8 cellular contexts compared by ENCODE assay signal in genomic region chr10:110535958-110536891, GRCh38. TPM values are rescaled to one million over a fixed set of nuclear protein-coding genes. Genes with fewer than 3 reads are reported as not detected.
A peak's percentile ranks its signal among the peaks of the same experiment; 100 is the strongest.
DNase-seq lines count a peak whose midpoint lies in the region; ATAC-seq and TF ChIP-seq lines count a peak whose summit lies in the region.

No MANE protein-coding gene starts in this region.

- TF ChIP-seq CTCF in AG04450 (IDR thresholded peaks at IDR 0.05; ENCODE audit: low read depth, low read length): peak; percentile 30
- TF ChIP-seq CTCF in SK-N-SH (IDR thresholded peaks at IDR 0.05): peak; percentile 46

- no peak overlapping the region for H3K27ac ChIP-seq in AG04450 (ENCODE audit: low read depth, low read length)
- peak overlapping the region in 1 of 2 experiments; percentile 58; a peak in 2 of 4 replicates for H3K27ac ChIP-seq in SK-N-SH (ENCODE audit: low read depth in 2 of 2, low read length in 1 of 2)

- H3K4me1 ChIP-seq in SK-N-SH (ENCODE audit: control insufficient read depth in 1 of 2, insufficient read depth in 2 of 2, low read depth in 1 of 2, low read length in 1 of 2): peaks cover 0 to 20% of the 10 kb centered on the region in 2 experiments; a peak in 2 of 4 replicates

- DNase-seq in AG04450 (ENCODE audit: low read depth, low spot score): peak; percentile 61
- DNase-seq in SK-N-SH: no peak
- peak in 1 of 2 donors; percentile 27 for DNase-seq in left colon
- peak; percentile 53 to 81 for DNase-seq in stimulated activated effector memory CD8-positive, alpha-beta T cell treated with anti-CD3 and anti-CD28 coated beads, Interleukin-12 subunit alpha, Interleukin-12 subunit beta, amount 100 ng/mL, for 72 hours (ENCODE audit: low spot score in 2 of 2)
- DNase-seq in nucleus accumbens (lab: John Stamatoyannopoulos, UW): no peak

- H3K9me3 ChIP-seq in AG04450 (ENCODE audit: control insufficient read depth, insufficient read depth, low read length) (no peaks in the 10 kb centered on the region), SK-N-SH (no peaks in the 10 kb centered on the region)

- no peaks in the 10 kb centered on the region for H3K79me2 ChIP-seq in SK-N-SH (ENCODE audit: insufficient read depth)

- TF ChIP-seq RAD21 in SK-N-SH (IDR thresholded peaks at IDR 0.05; ENCODE audit: low read length): peak; percentile 53

- H2AFZ ChIP-seq in SK-N-SH (ENCODE audit: low read depth): peak overlapping the region; percentile 71; the same call in 1 of the 2 replicates

- ATAC-seq in GM18909 (IDR thresholded peaks at IDR 0.05; ENCODE audit: poor library complexity, unreplicated experiment) (peak; percentile 93), HG03103 (IDR thresholded peaks at IDR 0.05; ENCODE audit: low read depth, unreplicated experiment) (peak; percentile 79), left colon (peak; percentile 34)
- ATAC-seq in stimulated activated effector memory CD8-positive, alpha-beta T cell treated with anti-CD3 and anti-CD28 coated beads, Interleukin-12 subunit alpha, Interleukin-12 subunit beta, amount 100 ng/mL, for 72 hours: peak; percentile 97

- H3K9me2 ChIP-seq in SK-N-SH: no peaks in the 10 kb centered on the region

- peaks cover 25% of the 10 kb centered on the region for H3F3A ChIP-seq in SK-N-SH (replicated peaks; ENCODE audit: insufficient read depth)

- intact Hi-C loops in left colon (cut with DNase I, micrococcal nuclease): loop anchor here in 1 of 2 donors (10.0 kb wide), 1 partner anchor 221 kb away; no protein-coding TSS in a partner anchor

- no peaks in the 10 kb centered on the region for H3K9me3 Mint-ChIP-seq in activated naive CD4-positive, alpha-beta T cell treated with anti-CD3 and anti-CD28 coated beads, Interleukin-2, amount 50 U/mL, for 24 hours
- no peaks in the 10 kb centered on the region for H3K9me3 Mint-ChIP-seq in stimulated activated effector memory CD8-positive, alpha-beta T cell treated with anti-CD3 and anti-CD28 coated beads, Interleukin-12 subunit alpha, Interleukin-12 subunit beta, amount 100 ng/mL, for 72 hours

- no peaks in the 10 kb centered on the region for H3K36me3 ChIP-seq in SK-N-SH (replicated peaks in 1 of 2; ENCODE audit: control insufficient read depth in 1 of 2, insufficient read depth in 2 of 2, low read length in 1 of 2)

- peak overlapping the region; percentile 59 for H3K4me2 ChIP-seq in SK-N-SH

- no peaks in the 10 kb centered on the region for H3K36me3 Mint-ChIP-seq in activated naive CD4-positive, alpha-beta T cell treated with anti-CD3 and anti-CD28 coated beads, Interleukin-2, amount 50 U/mL, for 24 hours
- H3K36me3 Mint-ChIP-seq in stimulated activated effector memory CD8-positive, alpha-beta T cell treated with anti-CD3 and anti-CD28 coated beads, Interleukin-12 subunit alpha, Interleukin-12 subunit beta, amount 100 ng/mL, for 72 hours: peaks cover 11% of the 10 kb centered on the region

- H3K27ac Mint-ChIP-seq in activated naive CD4-positive, alpha-beta T cell treated with anti-CD3 and anti-CD28 coated beads, Interleukin-2, amount 50 U/mL, for 24 hours: peak overlapping the region; percentile 83
- peak overlapping the region; percentile 81 for H3K27ac Mint-ChIP-seq in stimulated activated effector memory CD8-positive, alpha-beta T cell treated with anti-CD3 and anti-CD28 coated beads, Interleukin-12 subunit alpha, Interleukin-12 subunit beta, amount 100 ng/mL, for 72 hours

- no peaks in the 10 kb centered on the region for H4K20me1 ChIP-seq in SK-N-SH (ENCODE audit: insufficient read depth)

- POLR2A ChIA-PET in AG04450 (lab: Yijun Ruan, JAX): no interaction called here
- POLR2A ChIA-PET in SK-N-SH (lab: Yijun Ruan, JAX): no interaction called here

- peaks cover 37% of the 10 kb centered on the region for H3K4me1 Mint-ChIP-seq in activated naive CD4-positive, alpha-beta T cell treated with anti-CD3 and anti-CD28 coated beads, Interleukin-2, amount 50 U/mL, for 24 hours
- H3K4me1 Mint-ChIP-seq in stimulated activated effector memory CD8-positive, alpha-beta T cell treated with anti-CD3 and anti-CD28 coated beads, Interleukin-12 subunit alpha, Interleukin-12 subunit beta, amount 100 ng/mL, for 72 hours: peaks cover 58% of the 10 kb centered on the region

- peak in 1 of 2 experiments; percentile 44; a peak in 2 of 4 replicates for TF ChIP-seq EP300 in SK-N-SH (IDR thresholded peaks at IDR 0.05; ENCODE audit: borderline replicate concordance in 1 of 2, low read depth in 1 of 2, low read length in 1 of 2)

- CTCF ChIA-PET in AG04450 (lab: Charles Lee): interaction anchor here (1.5 kb wide), 1 partner anchor 10 kb away, joined by 9 read pairs; no protein-coding TSS in a partner anchor
- CTCF ChIA-PET in SK-N-SH (lab: Yijun Ruan, JAX): interaction anchor here (1.8 kb wide), 1 partner anchor 182 kb away, joined by 6 read pairs; no protein-coding TSS in a partner anchor

- peak overlapping the region; percentile 58 for H3K4me3 Mint-ChIP-seq in activated naive CD4-positive, alpha-beta T cell treated with anti-CD3 and anti-CD28 coated beads, Interleukin-2, amount 50 U/mL, for 24 hours
- H3K4me3 Mint-ChIP-seq in stimulated activated effector memory CD8-positive, alpha-beta T cell treated with anti-CD3 and anti-CD28 coated beads, Interleukin-12 subunit alpha, Interleukin-12 subunit beta, amount 100 ng/mL, for 72 hours: peak overlapping the region; percentile 58

- 28% methylated on average over 12 of the region's 12 CpGs for WGBS in SK-N-SH (ENCODE audit: low lambda C conversion rate)

- H3K4me3 ChIP-seq in AG04450 (ENCODE audit: low read depth, low read length) (no peak overlapping the region), SK-N-SH (ENCODE audit: low read depth in 2 of 2, low read length in 1 of 2) (0 out of 4 replicates have a peak overlapping the region, but pooled peaks of 1 of the 2 experiments have one; percentile 3)

- no peaks in the 10 kb centered on the region for H3K27me3 Mint-ChIP-seq in activated naive CD4-positive, alpha-beta T cell treated with anti-CD3 and anti-CD28 coated beads, Interleukin-2, amount 50 U/mL, for 24 hours

- H3K27me3 ChIP-seq in AG04450 (ENCODE audit: control insufficient read depth, insufficient read depth, low read length): no peaks in the 10 kb centered on the region
- H3K27me3 ChIP-seq in SK-N-SH (ENCODE audit: insufficient read depth): no peaks in the 10 kb centered on the region

- H3K9ac ChIP-seq in SK-N-SH: no peak overlapping the region

TF ChIP-seq in SK-N-SH, 30 proteins besides CTCF, POLR2A, EP300 and RAD21:
- TF ChIP-seq JUND (IDR thresholded peaks at IDR 0.05): peak; percentile 3; the same call in 1 of the 2 replicates
- TF ChIP-seq, protein P1, sequence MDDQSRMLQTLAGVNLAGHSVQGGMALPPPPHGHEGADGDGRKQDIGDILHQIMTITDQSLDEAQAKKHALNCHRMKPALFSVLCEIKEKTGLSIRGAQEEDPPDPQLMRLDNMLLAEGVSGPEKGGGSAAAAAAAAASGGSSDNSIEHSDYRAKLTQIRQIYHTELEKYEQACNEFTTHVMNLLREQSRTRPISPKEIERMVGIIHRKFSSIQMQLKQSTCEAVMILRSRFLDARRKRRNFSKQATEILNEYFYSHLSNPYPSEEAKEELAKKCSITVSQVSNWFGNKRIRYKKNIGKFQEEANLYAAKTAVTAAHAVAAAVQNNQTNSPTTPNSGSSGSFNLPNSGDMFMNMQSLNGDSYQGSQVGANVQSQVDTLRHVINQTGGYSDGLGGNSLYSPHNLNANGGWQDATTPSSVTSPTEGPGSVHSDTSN (IDR thresholded peaks at IDR 0.05): no peak; the same call in 1 of the 2 replicates
- peak; percentile 72 for TF ChIP-seq NFIC (IDR thresholded peaks at IDR 0.05; ENCODE audit: borderline replicate concordance)
- TF ChIP-seq SMC3 (IDR thresholded peaks at IDR 0.05; ENCODE audit: low read depth, low read length): peak; percentile 53
- 0 out of 2 replicates have a peak, but pooled peaks have one; percentile 24 for TF ChIP-seq FOSL2 (IDR thresholded peaks at IDR 0.05; ENCODE audit: borderline replicate concordance, low read depth)
- TF ChIP-seq MAX (IDR thresholded peaks at IDR 0.05; ENCODE audit: low read depth): peak; percentile 26; the same call in 1 of the 2 replicates
- TF ChIP-seq FOXM1 (IDR thresholded peaks at IDR 0.05; ENCODE audit: low read depth): no peak
- 0 out of 2 replicates have a peak, but pooled peaks have one; percentile 4 for TF ChIP-seq TCF12 (IDR thresholded peaks at IDR 0.05)
TF ChIP-seq in SK-N-SH: peak in this region for 6.

RNA-seq across cellular contexts. Expression of gene SMC3, which starts 31.3 kb away (rescaled TPM):
- polyA plus RNA-seq in AG04450 (2011; rRNA removed) (18.9 and 26.2 TPM in 2 replicates), SK-N-SH (2012; rRNA removed) (8.0 and 10.1 TPM in 2 replicates)
- 6.4 and 14.0 TPM in 2 replicates for polyA minus RNA-seq in AG04450 (2011; rRNA and poly(A)+ RNA removed)
- 13.8 and 19.8 TPM in 2 replicates for polyA plus RNA-seq in SK-N-SH (2012; cell fraction: cytosol; rRNA removed)
- 4.9 and 9.1 TPM in 2 replicates for polyA plus RNA-seq in SK-N-SH (2012; cell fraction: nucleus; rRNA removed)
- 10 to 100 TPM; 23.7 to 25.5 TPM for total RNA-seq in left colon

RNA-seq across cellular contexts. Expression of gene DUSP5, which starts 38.5 kb away (rescaled TPM):
- polyA plus RNA-seq in AG04450 (2011; rRNA removed) (35.7 and 39.6 TPM in 2 replicates), SK-N-SH (2012; rRNA removed) (38.2 and 52.0 TPM in 2 replicates)
- 93.1 and 158 TPM in 2 replicates for polyA minus RNA-seq in AG04450 (2011; rRNA and poly(A)+ RNA removed)
- polyA plus RNA-seq in SK-N-SH (2012; cell fraction: cytosol; rRNA removed): 32.6 and 37.1 TPM in 2 replicates
- 60.7 and 85.8 TPM in 2 replicates for polyA plus RNA-seq in SK-N-SH (2012; cell fraction: nucleus; rRNA removed)
- total RNA-seq in left colon: 10 to 100 TPM in 1 of 2 donors, 1 to 10 TPM in 1; 7.1 to 52.2 TPM

Comparison
In these comparisons a context has a peak if more than half of its experiments do, and no peak if none do; other contexts are left out.
1. DNase-seq: peak in AG04450 (single experiment) and stimulated activated effector memory CD8-positive, alpha-beta T cell treated with anti-CD3 and anti-CD28 coated beads, Interleukin-12 subunit alpha, Interleukin-12 subunit beta, amount 100 ng/mL, for 72 hours (2 of 2); none in SK-N-SH (single experiment) and nucleus accumbens (0 of 56).
2. ATAC-seq: peak in every context shown above with its lines; median percentile 97 in stimulated activated effector memory CD8-positive, alpha-beta T cell treated with anti-CD3 and anti-CD28 coated beads, Interleukin-12 subunit alpha, Interleukin-12 subunit beta, amount 100 ng/mL, for 72 hours; 93 in GM18909; 79 in HG03103; 34 in left colon.